In the genomic region with DNA sequence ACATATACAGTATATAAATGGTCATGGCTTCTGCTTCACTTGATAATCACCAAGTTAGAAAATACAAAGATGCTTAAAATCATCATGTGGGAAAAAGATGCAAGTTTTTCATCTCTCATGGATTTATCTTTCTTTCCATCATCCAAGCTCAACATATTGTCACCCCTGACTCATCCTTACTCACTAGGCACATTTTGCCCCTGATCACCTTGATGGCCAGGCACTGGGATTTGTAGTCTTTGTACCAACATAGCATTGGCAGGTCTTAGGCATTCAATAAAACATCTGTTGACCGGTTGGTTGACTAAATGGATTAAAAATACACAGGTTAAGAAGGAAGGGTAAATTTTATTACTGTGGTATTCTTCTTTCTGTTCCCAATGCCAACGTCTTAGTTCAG, we compare ENCODE assay signal across 27 cellular contexts. TPM values are rescaled to one million over a fixed set of nuclear protein-coding genes. Genes with fewer than 3 reads are reported as not detected.
A peak's percentile ranks its signal among the peaks of the same experiment; 100 is the strongest.
DNase-seq lines count a peak whose midpoint lies in the region; ATAC-seq and TF ChIP-seq lines count a peak whose summit lies in the region.
"Had no signal": no experiment of that assay in that cellular context is flagged by ENCODE, and none has a peak within 500 bp of the region (broad histone marks: within the 10 kb centered on the region; RNA-seq: fewer than 3 reads in every experiment).

No MANE protein-coding gene starts in this region.

- H3K27me3 Mint-ChIP-seq in CD4-positive, alpha-beta memory T cell: no peaks in the 10 kb centered on the region
- H3K27me3 Mint-ChIP-seq in effector memory CD8-positive, alpha-beta T cell: no peaks in the 10 kb centered on the region
- H3K27me3 Mint-ChIP-seq: CD4-positive, alpha-beta T cell had no signal

- no peak for TF ChIP-seq EP300 in SK-N-SH (IDR thresholded peaks at IDR 0.05; ENCODE audit: borderline replicate concordance in 1 of 2, low read depth in 1 of 2, low read length in 1 of 2)

- POLR2A ChIA-PET in SK-N-SH (lab: Yijun Ruan, JAX): no interaction called here
- POLR2A ChIA-PET in CD4-positive, alpha-beta memory T cell (lab: Charles Lee; ENCODE audit: partially characterized antibody): interaction anchor here (3.1 kb wide), 1 partner anchor 27 kb away, joined by 12 read pairs; a partner anchor contains a TSS
- POLR2A ChIA-PET in HEK293T (lab: Yijun Ruan, JAX): no interaction called here

- H3K9me3 Mint-ChIP-seq in CD4-positive, alpha-beta memory T cell: no peaks in the 10 kb centered on the region
- no peaks in the 10 kb centered on the region for H3K9me3 Mint-ChIP-seq in effector memory CD8-positive, alpha-beta T cell
- H3K9me3 Mint-ChIP-seq: CD4-positive, alpha-beta T cell had no signal

- H3K4me1 ChIP-seq in SK-N-SH (ENCODE audit: control insufficient read depth in 1 of 2, insufficient read depth in 2 of 2, low read depth in 1 of 2, low read length in 1 of 2): no peaks in the 10 kb centered on the region
- no peaks in the 10 kb centered on the region for H3K4me1 ChIP-seq in CD4-positive, alpha-beta memory T cell (ENCODE audit: insufficient read depth, low read length)
- H3K4me1 ChIP-seq: SJCRH30, stomach, tibial artery had no signal

- no peaks in the 10 kb centered on the region for H3K27me3 ChIP-seq in SK-N-SH (ENCODE audit: insufficient read depth)
- H3K27me3 ChIP-seq in CD4-positive, alpha-beta memory T cell (ENCODE audit: insufficient read depth, low read length): no peaks in the 10 kb centered on the region
- H3K27me3 ChIP-seq: dorsolateral prefrontal cortex, ovary, SJCRH30, stomach, tibial artery had no signal

- peaks cover 41 to 83% of the 10 kb centered on the region in 2 donors for H3K36me3 Mint-ChIP-seq in CD4-positive, alpha-beta memory T cell
- peaks cover 98% of the 10 kb centered on the region for H3K36me3 Mint-ChIP-seq in effector memory CD8-positive, alpha-beta T cell (ENCODE audit: insufficient read depth)

- no peak for TF ChIP-seq CTCF in SK-N-SH (IDR thresholded peaks at IDR 0.05)

- no peaks in the 10 kb centered on the region for H3K9me2 ChIP-seq in SK-N-SH

- intact Hi-C loops in CD4-positive, alpha-beta memory T cell (cut with micrococcal nuclease): no loop called here

- peak overlapping the region in 4 of 7 donors; percentile 11 to 70 (median 56) for H3K27ac Mint-ChIP-seq in CD4-positive, alpha-beta memory T cell
- peak overlapping the region; percentile 18 to 68 for H3K27ac Mint-ChIP-seq in effector memory CD8-positive, alpha-beta T cell

- peaks cover 0 to 4% (median 2%) of the 10 kb centered on the region in 4 donors for H3K4me1 Mint-ChIP-seq in CD4-positive, alpha-beta memory T cell
- H3K4me1 Mint-ChIP-seq in effector memory CD8-positive, alpha-beta T cell (ENCODE audit: low read depth in 2 of 2): peaks cover 0 to 5% of the 10 kb centered on the region in 2 donors

- 0 out of 4 replicates have a peak overlapping the region, but pooled peaks of 1 of the 2 experiments have one; percentile 12 for H3K27ac ChIP-seq in SK-N-SH (ENCODE audit: low read depth in 2 of 2, low read length in 1 of 2)
- no peak overlapping the region for H3K27ac ChIP-seq in CD4-positive, alpha-beta memory T cell (ENCODE audit: low read depth, low read length)
- H3K27ac ChIP-seq: 22Rv1, ovary, SJCRH30, skin epidermis, stomach, tibial artery had no signal

- no peak overlapping the region for H2AFZ ChIP-seq in SK-N-SH (ENCODE audit: low read depth)

- no peak overlapping the region for H3K4me3 Mint-ChIP-seq in CD4-positive, alpha-beta memory T cell
- no peak overlapping the region for H3K4me3 Mint-ChIP-seq in effector memory CD8-positive, alpha-beta T cell
- H3K4me3 Mint-ChIP-seq: CD4-positive, alpha-beta T cell had no signal

- DNase-seq in SK-N-SH: no peak
- DNase-seq in CD4-positive, alpha-beta memory T cell: no peak
- DNase-seq in RKO (ENCODE audit: low spot score): peak; percentile 43
- no peak for DNase-seq in effector memory CD8-positive, alpha-beta T cell
- no peak for DNase-seq in NCI-H526 (lab: John Stamatoyannopoulos, UW)
- DNase-seq in HEK293T (ENCODE audit: extremely low spot score): no peak
- DNase-seq in A172 (ENCODE audit: low spot score): no peak
- DNase-seq: activated CD4-positive, CD25-positive, alpha-beta regulatory T cell treated with anti-CD3 and anti-CD28 coated beads, Interleukin-2, amount 50 U/mL, for 72 hours; CD4-positive, alpha-beta T cell; DMS 273 treated with DMSO at 0.1 percent for 48 hours; dorsolateral prefrontal cortex; IMR-90; islet precursor cell; left ventricle myocardium superior; NCI-H1092 treated with DMSO at 0.1 percent for 48 hours; NCI-H2029; NCI-H2227 treated with DMSO at 0.1 percent for 48 hours; NCI-H69; ovary; retina; SJCRH30; stomach; T-helper 1 cell; tibial artery had no signal

- 98% methylated on average over 2 of the region's 2 CpGs for WGBS in SK-N-SH (ENCODE audit: low lambda C conversion rate)

- CTCF ChIA-PET in SK-N-SH (lab: Yijun Ruan, JAX) (no interaction called here), HEK293T (lab: Yijun Ruan, JAX) (no interaction called here)
- CTCF ChIA-PET in CD4-positive, alpha-beta memory T cell (lab: Charles Lee; ENCODE audit: partially characterized antibody): interaction anchor here (1.2 kb wide), 1 partner anchor 15 kb away, joined by 4 read pairs; no protein-coding TSS in a partner anchor

- peaks cover 59 to 92% of the 10 kb centered on the region in 2 experiments for H3K36me3 ChIP-seq in SK-N-SH (replicated peaks in 1 of 2; ENCODE audit: control insufficient read depth in 1 of 2, insufficient read depth in 2 of 2, low read length in 1 of 2)
- H3K36me3 ChIP-seq in CD4-positive, alpha-beta memory T cell (ENCODE audit: insufficient read depth, low read length): peaks cover 46% of the 10 kb centered on the region
- H3K36me3 ChIP-seq: ovary had no signal

- no peaks in the 10 kb centered on the region for H4K20me1 ChIP-seq in SK-N-SH (ENCODE audit: insufficient read depth)

- H3K9ac ChIP-seq in SK-N-SH: no peak overlapping the region

- no peak overlapping the region for H3K4me3 ChIP-seq in SK-N-SH (ENCODE audit: low read depth in 2 of 2, low read length in 1 of 2)
- no peak overlapping the region for H3K4me3 ChIP-seq in CD4-positive, alpha-beta memory T cell (ENCODE audit: low read length in 2 of 2)
- H3K4me3 ChIP-seq: dorsolateral prefrontal cortex, ovary, SJCRH30, skin epidermis, stomach, tibial artery had no signal

- H3K79me2 ChIP-seq in SK-N-SH (ENCODE audit: insufficient read depth): peaks cover 17% of the 10 kb centered on the region; the same call in 1 of the 2 replicates

- no peak overlapping the region for H3K4me2 ChIP-seq in SK-N-SH

- H3K9me3 ChIP-seq in SK-N-SH: no peaks in the 10 kb centered on the region
- H3K9me3 ChIP-seq in CD4-positive, alpha-beta memory T cell (ENCODE audit: control insufficient read depth in 1 of 2, low read length in 2 of 2): no peaks in the 10 kb centered on the region
- H3K9me3 ChIP-seq: ovary, SJCRH30, stomach, tibial artery had no signal

- ATAC-seq in SK-N-SH treated with all-trans-retinoic acid at 6 μM for 48 hours: no peak
- no peak for ATAC-seq in effector memory CD8-positive, alpha-beta T cell (replicated peaks)
- ATAC-seq: left ventricle myocardium superior had no signal

- H3F3A ChIP-seq in SK-N-SH (replicated peaks; ENCODE audit: insufficient read depth): peaks cover 22% of the 10 kb centered on the region

- no peak for TF ChIP-seq RAD21 in SK-N-SH (IDR thresholded peaks at IDR 0.05; ENCODE audit: low read length)

TF ChIP-seq in SK-N-SH, 30 proteins besides CTCF, POLR2A, EP300 and RAD21:
- TF ChIP-seq POLR2AphosphoS5 (IDR thresholded peaks at IDR 0.05; ENCODE audit: low read depth, low read length) (no peak), FOSL2 (IDR thresholded peaks at IDR 0.05; ENCODE audit: borderline replicate concordance, low read depth) (peak; percentile 17; the same call in 1 of the 2 replicates), ELF1 (IDR thresholded peaks at IDR 0.05) (no peak)
TF ChIP-seq in SK-N-SH: peak in this region for 1.

TF ChIP-seq in SK-N-SH treated with all-trans-retinoic acid at 6 μM for 48 hours, 23 proteins besides CTCF, POLR2A, EP300 and RAD21:
- no peak for TF ChIP-seq SNAI2 (CRISPR knock-in tag; IDR thresholded peaks at IDR 0.05)
TF ChIP-seq in SK-N-SH treated with all-trans-retinoic acid at 6 μM for 48 hours: peak in this region for 0.

TF ChIP-seq in HEK293T, 16 proteins besides CTCF, POLR2A, EP300 and RAD21 (continues in another document):
- TF ChIP-seq L3MBTL2 (conservative IDR thresholded peaks at IDR 0.05) (no peak), NFRKB (IDR thresholded peaks at IDR 0.05) (no peak), ELF4 (IDR thresholded peaks at IDR 0.05) (no peak), ZNF384 (IDR thresholded peaks at IDR 0.05) (no peak), CTBP1 (IDR thresholded peaks at IDR 0.05; ENCODE audit: borderline replicate concordance) (no peak), BHLHE40 (IDR thresholded peaks at IDR 0.05; ENCODE audit: borderline replicate concordance) (no peak), FOXK2 (IDR thresholded peaks at IDR 0.05) (no peak), TARDBP (IDR thresholded peaks at IDR 0.05) (no peak), ARNT (IDR thresholded peaks at IDR 0.05) (no peak), SUZ12 (IDR thresholded peaks at IDR 0.05) (no peak), SP1 (IDR thresholded peaks at IDR 0.05) (no peak), FOXM1 (IDR thresholded peaks at IDR 0.05; ENCODE audit: borderline replicate concordance) (no peak), FOXA1 (IDR thresholded peaks at IDR 0.05) (no peak)
- TF ChIP-seq, protein P1, sequence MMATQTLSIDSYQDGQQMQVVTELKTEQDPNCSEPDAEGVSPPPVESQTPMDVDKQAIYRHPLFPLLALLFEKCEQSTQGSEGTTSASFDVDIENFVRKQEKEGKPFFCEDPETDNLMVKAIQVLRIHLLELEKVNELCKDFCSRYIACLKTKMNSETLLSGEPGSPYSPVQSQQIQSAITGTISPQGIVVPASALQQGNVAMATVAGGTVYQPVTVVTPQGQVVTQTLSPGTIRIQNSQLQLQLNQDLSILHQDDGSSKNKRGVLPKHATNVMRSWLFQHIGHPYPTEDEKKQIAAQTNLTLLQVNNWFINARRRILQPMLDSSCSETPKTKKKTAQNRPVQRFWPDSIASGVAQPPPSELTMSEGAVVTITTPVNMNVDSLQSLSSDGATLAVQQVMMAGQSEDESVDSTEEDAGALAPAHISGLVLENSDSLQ (IDR thresholded peaks at IDR 0.05): no peak

RNA-seq across cellular contexts. Expression of a gene that starts 28.1 kb away (rescaled TPM):
- 41.1 and 52.0 TPM in 2 replicates for polyA plus RNA-seq in SK-N-SH (2012; rRNA removed)
- polyA plus RNA-seq in SK-N-SH (2012; cell fraction: cytosol; rRNA removed): 43.9 and 45.2 TPM in 2 replicates
- polyA plus RNA-seq in SK-N-SH (2012; cell fraction: nucleus; rRNA removed): 55.1 and 101 TPM in 2 replicates
- total RNA-seq in CD4-positive, alpha-beta memory T cell: 10 to 100 TPM; 84.0 to 86.4 TPM
- 10 to 100 TPM; 96.5 to 97.0 TPM for polyA plus RNA-seq in CD4-positive, alpha-beta memory T cell
- total RNA-seq in A172 (2014; rRNA removed; shearing (Covaris generic)): 37.1 and 42.2 TPM in 2 replicates

RNA-seq across cellular contexts. Expression of a gene that starts 56.6 kb away (rescaled TPM):
- 14.0 and 15.4 TPM in 2 replicates for polyA plus RNA-seq in SK-N-SH (2012; rRNA removed)
- 15.7 and 24.6 TPM in 2 replicates for polyA plus RNA-seq in SK-N-SH (2012; cell fraction: cytosol; rRNA removed)
- polyA plus RNA-seq in SK-N-SH (2012; cell fraction: nucleus; rRNA removed): 24.4 and 43.8 TPM in 2 replicates
- 100 to 1,000 TPM; 104 to 112 TPM for total RNA-seq in CD4-positive, alpha-beta memory T cell
- polyA plus RNA-seq in CD4-positive, alpha-beta memory T cell: 10 to 100 TPM; 20.4 to 51.6 TPM
- total RNA-seq in A172 (2014; rRNA removed; shearing (Covaris generic)): 24.1 and 33.2 TPM in 2 replicates
